8 cellular contexts compared by ENCODE assay signal in the genomic region with DNA sequence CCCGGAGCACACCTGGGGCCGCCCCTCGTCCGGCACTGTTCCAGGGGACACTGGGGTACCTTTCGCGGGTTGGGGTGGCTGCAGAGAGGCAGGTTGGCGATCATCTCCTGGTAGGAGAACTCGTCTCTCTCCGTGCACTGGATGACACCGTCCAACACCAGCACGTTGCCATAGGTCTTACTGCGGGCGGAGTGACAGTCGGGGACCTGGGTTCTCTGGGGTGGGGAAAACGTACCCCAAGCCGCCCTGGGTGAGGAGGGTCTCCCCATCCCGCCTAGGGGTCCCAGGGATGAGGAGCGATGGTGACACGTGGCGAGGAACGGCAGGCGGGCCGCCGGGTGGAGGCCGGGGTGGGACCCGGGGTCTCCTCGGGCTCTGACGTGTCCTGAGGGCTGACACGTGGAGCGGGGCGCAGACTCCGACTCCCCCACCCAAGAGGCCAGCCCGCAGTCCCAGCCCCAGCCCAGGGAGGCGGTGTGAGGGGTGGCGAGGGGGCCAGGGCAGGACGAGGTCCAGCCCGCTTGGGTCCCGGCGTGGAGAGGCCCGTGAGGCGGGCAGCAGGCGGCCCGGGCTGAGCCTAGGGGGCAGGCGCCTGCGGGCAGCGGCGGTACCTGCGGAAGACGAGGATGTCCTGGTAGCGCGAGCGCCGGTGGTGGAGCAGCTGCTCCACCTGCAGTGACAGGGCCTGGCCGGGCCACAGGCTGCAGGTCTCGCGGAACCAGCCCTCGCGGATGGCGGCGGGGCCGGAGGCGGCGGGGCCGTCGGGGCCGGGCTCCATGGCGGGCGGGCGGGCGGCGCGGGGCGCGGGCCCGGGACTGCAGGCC. TPM values are rescaled to one million over a fixed set of nuclear protein-coding genes. Genes with fewer than 3 reads are reported as not detected.
DNase-seq lines count a peak whose midpoint lies in the region; ATAC-seq and TF ChIP-seq lines count a peak whose summit lies in the region.

No MANE protein-coding gene starts in this region.

- H3K36me3 Mint-ChIP-seq in osteocyte (ENCODE audit: unreplicated experiment), result peaks cover 9% of the 10 kb centered on the region

- peak overlapping the region; percentile 94 for H3K4me3 Mint-ChIP-seq in osteocyte (ENCODE audit: unreplicated experiment)

- no peaks in the 10 kb centered on the region for H3K27me3 Mint-ChIP-seq in osteocyte (ENCODE audit: unreplicated experiment)

- peak; percentile 18 for ATAC-seq in HG02943 (IDR thresholded peaks at IDR 0.05; ENCODE audit: low read depth, unreplicated experiment)

- no peaks in the 10 kb centered on the region for H3K9me3 Mint-ChIP-seq in osteocyte (ENCODE audit: unreplicated experiment)

- peak; percentile 56 for DNase-seq in activated CD8-positive, alpha-beta memory T cell treated with anti-CD3 and anti-CD28 coated beads, Interleukin-2, amount 50 U/mL, for 4 hours
- no peak for DNase-seq in activated CD8-positive, alpha-beta memory T cell treated with anti-CD3 and anti-CD28 coated beads for 24 hours
- peak; percentile 53 for DNase-seq in SW480 (ENCODE audit: low spot score)
- no peak for DNase-seq in epithelial cell of proximal tubule (ENCODE audit: low read depth)
- no peak for DNase-seq in osteocyte (ENCODE audit: extremely low spot score, unreplicated experiment)
- no peak for DNase-seq in OCI-M2 (lab: John Stamatoyannopoulos, UW; ENCODE audit: unreplicated experiment)
- DNase-seq in COR-L47 (lab: John Stamatoyannopoulos, UW), result no peak

- peak overlapping the region; percentile 77 for H3K27ac Mint-ChIP-seq in osteocyte (ENCODE audit: unreplicated experiment)

- peaks cover 16% of the 10 kb centered on the region for H3K4me1 Mint-ChIP-seq in osteocyte (ENCODE audit: unreplicated experiment)

- TF ChIP-seq CTCF in epithelial cell of proximal tubule (conservative IDR thresholded peaks at IDR 0.05; ENCODE audit: low read depth, low read length) (no peak), osteocyte (IDR thresholded peaks at IDR 0.05) (no peak)

- peak overlapping the region; percentile 94 for H3K4me3 ChIP-seq in epithelial cell of proximal tubule (ENCODE audit: low read depth, low read length)

RNA-seq across cellular contexts. Expression of gene SRM, which starts 0.4 kb away (rescaled TPM):
- total RNA-seq in epithelial cell of proximal tubule (78.0 and 110 TPM in 2 replicates), osteocyte (112 and 117 TPM in 2 replicates)

RNA-seq across cellular contexts. Expression of gene MASP2, which starts 12.3 kb away (rescaled TPM):
- total RNA-seq in epithelial cell of proximal tubule, result not detected in 2 replicates
- not detected in 2 replicates for total RNA-seq in osteocyte

RNA-seq across cellular contexts. Expression of gene EXOSC10, which starts 40.3 kb away (rescaled TPM):
- total RNA-seq in epithelial cell of proximal tubule, result 71.9 and 82.1 TPM in 2 replicates
- 66.1 and 66.3 TPM in 2 replicates for total RNA-seq in osteocyte

RNA-seq across cellular contexts. Expression of gene TARDBP, which starts 46.9 kb away (rescaled TPM):
- total RNA-seq in epithelial cell of proximal tubule (59.0 and 109 TPM in 2 replicates), osteocyte (117 and 119 TPM in 2 replicates)

Comparison
In these comparisons a context has a peak if more than half of its experiments do, and no peak if none do; other contexts are left out.
1. DNase-seq: peak in activated CD8-positive, alpha-beta memory T cell treated with anti-CD3 and anti-CD28 coated beads, Interleukin-2, amount 50 U/mL, for 4 hours (single experiment) and SW480 (single experiment); none in activated CD8-positive, alpha-beta memory T cell treated with anti-CD3 and anti-CD28 coated beads for 24 hours (single experiment), epithelial cell of proximal tubule (single experiment), osteocyte (single experiment), OCI-M2 (single experiment) and COR-L47 (single experiment).